Comparison of ENCODE assay signal across 9 cellular contexts in the genomic region with DNA sequence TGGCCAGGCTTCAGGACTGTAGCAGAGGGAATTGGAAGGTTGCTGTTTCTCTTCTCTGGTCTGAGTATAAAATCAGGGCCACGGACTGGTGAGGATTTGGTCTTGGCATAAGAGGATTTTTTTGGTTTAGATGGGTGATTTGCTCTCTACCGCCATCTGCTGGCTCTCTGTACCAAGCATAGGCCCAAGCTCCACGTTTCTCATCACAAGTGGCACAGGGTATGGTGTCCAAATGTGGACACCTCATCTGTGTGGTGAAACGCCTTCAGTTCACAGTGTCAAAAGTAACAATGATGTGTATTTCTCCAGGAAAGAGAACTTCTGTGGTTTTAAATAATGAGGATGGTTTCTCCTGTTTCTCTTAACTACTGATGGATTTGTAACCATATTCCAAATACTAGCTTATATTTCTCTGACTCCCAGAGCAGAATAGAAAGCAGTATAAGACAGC.
DNase-seq lines count a peak whose midpoint lies in the region; ATAC-seq and TF ChIP-seq lines count a peak whose summit lies in the region.
"Had no signal": no experiment of that assay in that cellular context is flagged by ENCODE, and none has a peak within 500 bp of the region (broad histone marks: within the 10 kb centered on the region; RNA-seq: fewer than 3 reads in every experiment).

No MANE protein-coding gene starts in this region.

- H3K27ac ChIP-seq in WERI-Rb-1, result no peak overlapping the region
- H3K27ac ChIP-seq: BLaER1 had no signal

- peak; percentile 96 for TF ChIP-seq CTCF in WERI-Rb-1 (IDR thresholded peaks at IDR 0.05; ENCODE audit: low read depth, low read length)

- H3K36me3 ChIP-seq in WERI-Rb-1, result no peaks in the 10 kb centered on the region
- H3K36me3 ChIP-seq: BLaER1 had no signal

- in situ Hi-C loops in T47D (cut with HindIII; ENCODE audit: low pct_unique_long_range_greater_than_20kb, low sequenced_read_pairs), result no loop called here

- no peaks in the 10 kb centered on the region for H3K27me3 ChIP-seq in WERI-Rb-1 (ENCODE audit: insufficient read depth, low read depth, severe bottlenecking)
- H3K27me3 ChIP-seq: BLaER1 had no signal

- ATAC-seq in HG02571 (IDR thresholded peaks at IDR 0.05; ENCODE audit: unreplicated experiment), result peak; percentile 63

- H3K4me3 ChIP-seq in WERI-Rb-1 (ENCODE audit: low read depth, low read length), result no peak overlapping the region
- H3K4me3 ChIP-seq: BLaER1 had no signal

- no peaks in the 10 kb centered on the region for H3K9me3 ChIP-seq in WERI-Rb-1 (ENCODE audit: severe bottlenecking)
- H3K9me3 ChIP-seq: BLaER1 had no signal

- DNase-seq in DMS79 treated with DMSO at 0.1 percent for 48 hours (lab: John Stamatoyannopoulos, UW), result peak; percentile 20
- no peak for DNase-seq in DMS79 (lab: John Stamatoyannopoulos, UW)
- DNase-seq in NCI-H1694 treated with DMSO at 0.1 percent for 48 hours (lab: John Stamatoyannopoulos, UW), result peak; percentile 79
- DNase-seq in WERI-Rb-1, result peak; percentile 74
- DNase-seq in T47D (ENCODE audit: low read depth in 1 of 2, low spot score in 1 of 2), result peak; percentile 10 to 70
- DNase-seq in islet precursor cell, result peak; percentile 77
- peak; percentile 51 for DNase-seq in stimulated activated CD4-positive, alpha-beta T cell treated with anti-CD3 and anti-CD28 coated beads, Interleukin-1b, Interleukin-23, amount 100 ng/mL, for 48 hours
